8 cellular contexts compared by ENCODE assay signal in the genomic region with DNA sequence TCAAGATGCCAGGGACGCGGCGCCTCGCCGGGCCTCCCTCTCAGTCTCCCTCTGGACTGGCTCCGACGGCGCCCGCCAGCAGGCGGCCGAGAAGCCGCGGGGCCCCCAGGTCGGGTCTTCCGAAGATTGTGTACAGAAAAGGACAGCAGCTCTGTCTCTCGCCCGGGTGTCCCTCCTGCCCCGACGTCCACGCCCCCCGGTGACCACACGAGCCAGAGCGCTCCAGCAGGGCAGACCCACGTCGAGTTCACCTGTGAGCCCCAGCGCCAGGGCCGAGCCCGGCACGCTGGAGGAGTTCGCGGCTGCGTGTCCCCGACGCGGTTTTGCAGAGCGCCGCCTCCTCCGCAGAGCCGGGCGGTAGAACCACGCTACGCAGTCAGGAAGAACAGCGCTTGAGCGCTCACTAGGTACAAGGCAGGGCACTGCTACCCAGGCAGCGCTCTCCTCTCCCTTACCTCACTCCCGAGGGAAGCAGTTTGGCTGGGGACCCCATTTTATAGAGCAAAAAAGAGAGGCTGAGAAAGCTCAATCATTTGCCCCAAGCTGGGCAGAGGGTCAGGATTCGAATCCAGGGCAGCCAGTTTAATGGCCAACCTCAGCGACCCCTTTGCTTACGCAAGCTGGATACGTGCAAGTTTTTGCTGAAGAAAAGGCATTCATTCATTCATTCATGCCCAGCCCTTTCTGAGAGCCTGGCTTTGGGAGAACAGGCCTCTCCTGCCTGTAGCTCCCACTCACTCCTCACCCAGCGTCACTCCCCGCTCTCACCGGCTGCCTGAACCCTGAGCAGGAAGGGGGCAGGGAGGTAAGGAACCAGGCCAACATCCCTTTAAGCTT. TPM values are rescaled to one million over a fixed set of nuclear protein-coding genes. Genes with fewer than 3 reads are reported as not detected.
DNase-seq lines count a peak whose midpoint lies in the region; ATAC-seq and TF ChIP-seq lines count a peak whose summit lies in the region.

No MANE protein-coding gene starts in this region.

- H3K4me1 Mint-ChIP-seq in osteocyte (ENCODE audit: unreplicated experiment) = peaks cover 35% of the 10 kb centered on the region

- TF ChIP-seq CTCF in OCI-LY3 (IDR thresholded peaks at IDR 0.05; ENCODE audit: low read depth, low read length) (peak; percentile 31), fibroblast of pulmonary artery (IDR thresholded peaks at IDR 0.05; ENCODE audit: low read length, missing control alignments) (peak; percentile 35), osteocyte (IDR thresholded peaks at IDR 0.05) (peak; percentile 38), vagina (IDR thresholded peaks at IDR 0.05) (no peak)

- no peak for ATAC-seq in HG03520 (IDR thresholded peaks at IDR 0.05; ENCODE audit: unreplicated experiment)

- H3K36me3 Mint-ChIP-seq in osteocyte (ENCODE audit: unreplicated experiment) = no peaks in the 10 kb centered on the region

- peak overlapping the region; percentile 65 for H3K4me2 ChIP-seq in OCI-LY3 (ENCODE audit: low read length)

- H3K4me1 ChIP-seq in OCI-LY3 (ENCODE audit: low read length) = peaks cover 41% of the 10 kb centered on the region
- peaks cover 31% of the 10 kb centered on the region for H3K4me1 ChIP-seq in vagina

- H3K9ac ChIP-seq in OCI-LY3 (ENCODE audit: low read length) = peak overlapping the region; percentile 54

- peak overlapping the region; percentile 70 for H3K4me3 ChIP-seq in OCI-LY3 (ENCODE audit: low read length)
- peak overlapping the region; percentile 24 for H3K4me3 ChIP-seq in fibroblast of pulmonary artery (replicated peaks; ENCODE audit: low read depth, low read length)
- H3K4me3 ChIP-seq in vagina = peak overlapping the region; percentile 45 to 93

- intact Hi-C loops in vagina (cut with DNase I) = no loop called here

- DNase-seq in NCI-H1436 (lab: John Stamatoyannopoulos, UW) (peak; percentile 39), NCI-H1436 treated with DMSO at 0.1 percent for 48 hours (lab: John Stamatoyannopoulos, UW) (no peak), fibroblast of pulmonary artery (ENCODE audit: low read depth) (peak; percentile 88), osteocyte (ENCODE audit: extremely low spot score, unreplicated experiment) (no peak), vagina (ENCODE audit: extremely low spot score in 2 of 2) (no peak)
- DNase-seq in activated T-cell treated with anti-CD3 and anti-CD28 coated beads, Interleukin-2, amount 50 U/mL, for 1 hour = peak; percentile 72

- peaks cover 8% of the 10 kb centered on the region for H4K20me1 ChIP-seq in OCI-LY3 (ENCODE audit: insufficient read depth, low read length)

- H3K27ac ChIP-seq in OCI-LY3 (ENCODE audit: low read length) (no peak overlapping the region), vagina (peak overlapping the region; percentile 97)

- H3K79me2 ChIP-seq in OCI-LY3 (ENCODE audit: low read length) = peaks cover 20% of the 10 kb centered on the region

- peaks cover 14% of the 10 kb centered on the region for H3K36me3 ChIP-seq in OCI-LY3 (replicated peaks; ENCODE audit: low read depth, low read length)
- no peaks in the 10 kb centered on the region for H3K36me3 ChIP-seq in vagina

- H2AFZ ChIP-seq in OCI-LY3 (ENCODE audit: low read depth, low read length) = peak overlapping the region; percentile 10; the same call in 1 of the 2 replicates

- H3K9me3 Mint-ChIP-seq in osteocyte (ENCODE audit: unreplicated experiment) = no peaks in the 10 kb centered on the region

- H3K9me3 ChIP-seq in OCI-LY3 (ENCODE audit: insufficient read depth, low read length) (no peaks in the 10 kb centered on the region), vagina (no peaks in the 10 kb centered on the region)

- no peaks in the 10 kb centered on the region for H3K27me3 ChIP-seq in OCI-LY3 (ENCODE audit: low read depth, low read length)
- no peaks in the 10 kb centered on the region for H3K27me3 ChIP-seq in vagina

- no peak for TF ChIP-seq POLR2A in vagina (IDR thresholded peaks at IDR 0.05)

- peak overlapping the region; percentile 96 for H3K4me3 Mint-ChIP-seq in osteocyte (ENCODE audit: unreplicated experiment)

- no peak overlapping the region for H3K27ac Mint-ChIP-seq in osteocyte (ENCODE audit: unreplicated experiment)

- peaks cover 27% of the 10 kb centered on the region for H3K27me3 Mint-ChIP-seq in osteocyte (ENCODE audit: unreplicated experiment)

RNA-seq across cellular contexts. Expression of gene TLE3, which starts 3.0 kb away (rescaled TPM):
- total RNA-seq in osteocyte = 27.8 and 28.8 TPM in 2 replicates
- total RNA-seq in vagina = 64.6 TPM

Comparison
In these comparisons a context has a peak if more than half of its experiments do, and no peak if none do; other contexts are left out.
1. DNase-seq: peak in NCI-H1436 (single experiment), activated T-cell treated with anti-CD3 and anti-CD28 coated beads, Interleukin-2, amount 50 U/mL, for 1 hour (single experiment) and fibroblast of pulmonary artery (single experiment); none in NCI-H1436 treated with DMSO at 0.1 percent for 48 hours (single experiment), osteocyte (single experiment) and vagina (0 of 2).
2. CTCF ChIP-seq: peak in OCI-LY3 (single experiment), fibroblast of pulmonary artery (single experiment) and osteocyte (single experiment); none in vagina (0 of 3).
3. Peak in every context shown above with its lines, with median percentiles within 50 percentile points of each other: H3K4me3 ChIP-seq.